Comparison of ENCODE assay signal across 8 cellular contexts in genomic region chr9:69758001-69758730, GRCh38. TPM values are rescaled to one million over a fixed set of nuclear protein-coding genes. Genes with fewer than 3 reads are reported as not detected.
DNase-seq lines count a peak whose midpoint lies in the region; ATAC-seq lines count a peak whose summit lies in the region.

No MANE protein-coding gene starts in this region.

- peak overlapping the region; percentile 98 for H3K4me3 Mint-ChIP-seq in activated T-helper 17 cell treated with anti-CD3 and anti-CD28 coated beads, Interleukin-2, amount 50 U/mL, for 72 hours

- peak; percentile 14 for ATAC-seq in activated T-helper 17 cell treated with anti-CD3 and anti-CD28 coated beads, Interleukin-2, amount 50 U/mL, for 72 hours (replicated peaks)
- ATAC-seq in HG02678 (IDR thresholded peaks at IDR 0.05; ENCODE audit: unreplicated experiment) (no peak), GM21381 (IDR thresholded peaks at IDR 0.05; ENCODE audit: unreplicated experiment) (no peak)

- peak overlapping the region; percentile 95 for H3K27ac Mint-ChIP-seq in activated T-helper 17 cell treated with anti-CD3 and anti-CD28 coated beads, Interleukin-2, amount 50 U/mL, for 72 hours

- H3K36me3 Mint-ChIP-seq in activated T-helper 17 cell treated with anti-CD3 and anti-CD28 coated beads, Interleukin-2, amount 50 U/mL, for 72 hours (ENCODE audit: low read depth), result peaks cover 49% of the 10 kb centered on the region

- H3K9me3 Mint-ChIP-seq in activated T-helper 17 cell treated with anti-CD3 and anti-CD28 coated beads, Interleukin-2, amount 50 U/mL, for 72 hours, result no peaks in the 10 kb centered on the region

- H3K27me3 Mint-ChIP-seq in activated T-helper 17 cell treated with anti-CD3 and anti-CD28 coated beads, Interleukin-2, amount 50 U/mL, for 72 hours, result no peaks in the 10 kb centered on the region

- H3K4me1 Mint-ChIP-seq in activated T-helper 17 cell treated with anti-CD3 and anti-CD28 coated beads, Interleukin-2, amount 50 U/mL, for 72 hours, result peaks cover 15% of the 10 kb centered on the region

- DNase-seq in COLO668 (lab: John Stamatoyannopoulos, UW; ENCODE audit: unreplicated experiment), result peak; percentile 23
- peak; percentile 60 for DNase-seq in Jurkat, Clone E6-1 (ENCODE audit: low read depth, low spot score)
- DNase-seq in left kidney (ENCODE audit: low read depth, low spot score), result peak; percentile 44
- no peak for DNase-seq in SHP77 treated with DMSO at 0.1 percent for 48 hours (lab: John Stamatoyannopoulos, UW)
- DNase-seq in KG1 (lab: John Stamatoyannopoulos, UW), result no peak

- peak overlapping the region; percentile 87 for H3K4me3 ChIP-seq in Jurkat, Clone E6-1 (ENCODE audit: low read length)

RNA-seq across cellular contexts. Expression of gene PTAR1, which starts 1.6 kb away (rescaled TPM):
- 21.7 TPM for polyA plus RNA-seq in Jurkat, Clone E6-1 (2012; ENCODE audit: insufficient read depth, insufficient read length)
- total RNA-seq in activated T-helper 17 cell treated with anti-CD3 and anti-CD28 coated beads, Interleukin-2, amount 50 U/mL, for 72 hours, result 10 to 100 TPM; 39.7 to 62.9 TPM

Comparison
In these comparisons a context has a peak if more than half of its experiments do, and no peak if none do; other contexts are left out.
1. DNase-seq: peak in COLO668 (single experiment), Jurkat, Clone E6-1 (single experiment) and left kidney (single experiment); none in SHP77 treated with DMSO at 0.1 percent for 48 hours (single experiment) and KG1 (single experiment).